In the genomic region with DNA sequence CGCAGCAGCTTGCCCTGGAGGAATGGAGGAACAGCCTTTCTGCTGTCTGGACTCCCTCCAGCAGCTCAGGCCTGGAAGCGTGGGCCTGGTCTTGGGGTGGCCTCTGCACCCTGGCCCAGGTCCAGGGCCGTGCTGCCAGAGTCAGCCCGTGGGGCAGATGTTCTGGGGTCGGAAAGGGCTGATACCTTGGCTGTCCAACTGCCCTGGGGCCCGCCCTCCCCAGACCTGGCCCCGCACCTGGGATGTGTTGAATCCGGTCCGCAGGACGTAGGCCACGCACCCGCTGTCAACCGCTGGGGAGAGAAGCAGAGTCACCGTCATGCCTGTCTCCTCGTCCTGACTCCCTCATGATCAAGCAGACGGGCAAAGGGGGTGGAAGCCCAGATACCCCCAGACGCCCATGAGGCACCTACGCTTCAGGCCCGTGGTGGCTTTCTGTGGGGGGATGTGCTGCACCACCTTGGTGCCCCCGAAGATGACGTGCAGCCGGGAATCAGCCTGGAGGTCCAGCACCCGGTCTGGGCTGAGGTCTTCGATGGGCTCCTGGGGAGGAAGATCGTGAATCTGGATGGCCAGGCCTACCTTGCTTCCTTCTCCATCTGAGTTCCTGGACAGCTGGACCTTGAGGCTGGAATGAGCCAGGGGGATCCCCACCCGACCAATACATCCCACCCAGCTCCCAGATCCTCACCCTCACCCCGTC, we compare ENCODE assay signal across 20 cellular contexts. TPM values are rescaled to one million over a fixed set of nuclear protein-coding genes. Genes with fewer than 3 reads are reported as not detected.
DNase-seq lines count a peak whose midpoint lies in the region; ATAC-seq and TF ChIP-seq lines count a peak whose summit lies in the region.
"Had no signal": no experiment of that assay in that cellular context is flagged by ENCODE, and none has a peak within 500 bp of the region (broad histone marks: within the 10 kb centered on the region; RNA-seq: fewer than 3 reads in every experiment).

No MANE protein-coding gene starts in this region.

- 93% methylated on average over 27 of the region's 27 CpGs for WGBS in right cardiac atrium

- no peak overlapping the region for H3K4me3 ChIP-seq in right cardiac atrium (ENCODE audit: low read length)
- H3K4me3 ChIP-seq in foreskin fibroblast (ENCODE audit: low read depth in 1 of 2, low read length in 2 of 2), result no peak overlapping the region
- H3K4me3 ChIP-seq: BLaER1 treated with 17β-estradiol and CSF1 and Interleukin-3, amounts not matched to agents 10 nM and 100 nM; SJSA1 had no signal

- intact Hi-C loops in right cardiac atrium (cut with DNase I) (no loop called here), left ventricle myocardium superior (cut with micrococcal nuclease) (no loop called here)
- intact Hi-C loops in activated T-helper 2 cell treated with anti-CD3 and anti-CD28 coated beads, Interferon-gamma antibody, Interleukin-2, Interleukin-4, amounts not matched to agents 10 μg/mL and 5 μg/mL and 100 μg/mL, durations not matched to agents 14 hours and 24 hours and 36 hours (cut with micrococcal nuclease), result no loop called here

- H3K27me3 Mint-ChIP-seq in activated T-helper 2 cell treated with anti-CD3 and anti-CD28 coated beads, Interferon-gamma antibody, Interleukin-2, Interleukin-4, amounts not matched to agents 10 μg/mL and 5 μg/mL and 100 μg/mL, durations not matched to agents 14 hours and 24 hours and 36 hours (ENCODE audit: low read depth), result no peaks in the 10 kb centered on the region

- no peaks in the 10 kb centered on the region for H3K27me3 ChIP-seq in right cardiac atrium (ENCODE audit: control insufficient read depth, insufficient read depth)
- H3K27me3 ChIP-seq: BLaER1 treated with 17β-estradiol and CSF1 and Interleukin-3, amounts not matched to agents 10 nM and 100 nM; SJSA1 had no signal

- no peaks in the 10 kb centered on the region for H3K9me3 ChIP-seq in right cardiac atrium (ENCODE audit: control insufficient read depth, low read length)
- H3K9me3 ChIP-seq: BLaER1 treated with 17β-estradiol and CSF1 and Interleukin-3, amounts not matched to agents 10 nM and 100 nM; SJSA1 had no signal

- no peak overlapping the region for H3K4me3 Mint-ChIP-seq in activated T-helper 2 cell treated with anti-CD3 and anti-CD28 coated beads, Interferon-gamma antibody, Interleukin-2, Interleukin-4, amounts not matched to agents 10 μg/mL and 5 μg/mL and 100 μg/mL, durations not matched to agents 14 hours and 24 hours and 36 hours (ENCODE audit: low read depth)

- ATAC-seq in right cardiac atrium, result no peak
- ATAC-seq in left ventricle myocardium superior, result no peak

- no peak overlapping the region for H3K27ac Mint-ChIP-seq in activated T-helper 2 cell treated with anti-CD3 and anti-CD28 coated beads, Interferon-gamma antibody, Interleukin-2, Interleukin-4, amounts not matched to agents 10 μg/mL and 5 μg/mL and 100 μg/mL, durations not matched to agents 14 hours and 24 hours and 36 hours

- peak in 2 of 3 donors; percentile 41 for DNase-seq in right cardiac atrium
- no peak for DNase-seq in left ventricle myocardium superior
- peak; percentile 18 for DNase-seq in GM13977 (ENCODE audit: low spot score)
- peak; percentile 37 for DNase-seq in islet precursor cell
- DNase-seq in ureter (ENCODE audit: low spot score), result peak; percentile 40
- no peak for DNase-seq in effector CD8-positive, alpha-beta T cell (lab: John Stamatoyannopoulos, UW)
- no peak for DNase-seq in activated T-helper 2 cell treated with anti-CD3 and anti-CD28 coated beads, Interferon-gamma antibody, Interleukin-2, Interleukin-4, amounts not matched to agents 10 μg/mL and 5 μg/mL and 100 μg/mL, durations not matched to agents 14 hours and 24 hours and 36 hours (ENCODE audit: low spot score)
- no peak for DNase-seq in foreskin fibroblast
- DNase-seq: Calu3; GOT3; IMR-90; NCI-H1105 treated with DMSO at 0.1 percent for 48 hours; NCI-H2029 treated with DMSO at 0.1 percent for 48 hours; NCI-H345; NCI-H524; NCI-H774; NK-92 treated with Interleukin-12 subunit alpha and Interleukin-12 subunit beta, amount 100 ng/mL, for 24 hours had no signal

- in situ Hi-C loops in GM13977 (cut with MboI; ENCODE audit: low pct_unique_long_range_greater_than_20kb, low sequenced_read_pairs, unreplicated experiment), result no loop called here

- H3K9me3 Mint-ChIP-seq in activated T-helper 2 cell treated with anti-CD3 and anti-CD28 coated beads, Interferon-gamma antibody, Interleukin-2, Interleukin-4, amounts not matched to agents 10 μg/mL and 5 μg/mL and 100 μg/mL, durations not matched to agents 14 hours and 24 hours and 36 hours, result no peaks in the 10 kb centered on the region
- H3K9me3 Mint-ChIP-seq: CD8-positive, alpha-beta memory T cell had no signal

- TF ChIP-seq CTCF in GM13977 (IDR thresholded peaks at IDR 0.05; ENCODE audit: extremely low read depth, insufficient read depth, missing control alignments), result no peak
- no peak for TF ChIP-seq CTCF in foreskin fibroblast (IDR thresholded peaks at IDR 0.05; ENCODE audit: low read depth, low read length)

- no peaks in the 10 kb centered on the region for H3K4me1 ChIP-seq in right cardiac atrium (ENCODE audit: control insufficient read depth, insufficient read depth, low read length)
- H3K4me1 ChIP-seq: SJSA1 had no signal

- H3K4me1 Mint-ChIP-seq in activated T-helper 2 cell treated with anti-CD3 and anti-CD28 coated beads, Interferon-gamma antibody, Interleukin-2, Interleukin-4, amounts not matched to agents 10 μg/mL and 5 μg/mL and 100 μg/mL, durations not matched to agents 14 hours and 24 hours and 36 hours (ENCODE audit: low read depth), result no peaks in the 10 kb centered on the region

- H3K36me3 Mint-ChIP-seq in activated T-helper 2 cell treated with anti-CD3 and anti-CD28 coated beads, Interferon-gamma antibody, Interleukin-2, Interleukin-4, amounts not matched to agents 10 μg/mL and 5 μg/mL and 100 μg/mL, durations not matched to agents 14 hours and 24 hours and 36 hours (ENCODE audit: low read depth), result peaks cover 69% of the 10 kb centered on the region

- H3K27ac ChIP-seq in right cardiac atrium (ENCODE audit: low read length), result no peak overlapping the region
- H3K27ac ChIP-seq: SJSA1 had no signal

RNA-seq across cellular contexts. Expression of a gene that starts 7.7 kb away (rescaled TPM):
- total RNA-seq in right cardiac atrium (10 to 100 TPM; 21.7 to 28.0 (median 23.6) TPM), left ventricle myocardium superior (21.6 TPM), ureter (74.9 TPM)
- polyA plus RNA-seq in right cardiac atrium, result 16.7 TPM
- total RNA-seq in activated T-helper 2 cell treated with anti-CD3 and anti-CD28 coated beads, Interferon-gamma antibody, Interleukin-2, Interleukin-4, amounts not matched to agents 10 μg/mL and 5 μg/mL and 100 μg/mL, durations not matched to agents 14 hours and 24 hours and 36 hours, result 71.6 and 74.8 TPM in 2 replicates

RNA-seq across cellular contexts. Expression of a gene that starts 12.3 kb away (rescaled TPM):
- total RNA-seq in right cardiac atrium (1 to 10 TPM; 3.1 to 6.3 (median 5.3) TPM), left ventricle myocardium superior (4.2 TPM), ureter (25.0 TPM)
- polyA plus RNA-seq in right cardiac atrium, result 2.3 TPM
- 66.0 and 67.5 TPM in 2 replicates for total RNA-seq in activated T-helper 2 cell treated with anti-CD3 and anti-CD28 coated beads, Interferon-gamma antibody, Interleukin-2, Interleukin-4, amounts not matched to agents 10 μg/mL and 5 μg/mL and 100 μg/mL, durations not matched to agents 14 hours and 24 hours and 36 hours

RNA-seq across cellular contexts. Expression of a gene that starts 12.8 kb away (rescaled TPM):
- total RNA-seq in right cardiac atrium, result 1 to 10 TPM; 3.1 to 5.9 (median 5.0) TPM
- polyA plus RNA-seq in right cardiac atrium, result 3.1 TPM
- 3.7 TPM for total RNA-seq in left ventricle myocardium superior
- 13.8 TPM for total RNA-seq in ureter
- total RNA-seq in activated T-helper 2 cell treated with anti-CD3 and anti-CD28 coated beads, Interferon-gamma antibody, Interleukin-2, Interleukin-4, amounts not matched to agents 10 μg/mL and 5 μg/mL and 100 μg/mL, durations not matched to agents 14 hours and 24 hours and 36 hours, result 31.8 and 32.1 TPM in 2 replicates

RNA-seq across cellular contexts. Expression of a gene that starts 27.8 kb away (rescaled TPM):
- total RNA-seq in right cardiac atrium (1 to 10 TPM in 2 of 4 donors, under 1 TPM in 2; 0.57 to 3.0 (median 1.2) TPM), left ventricle myocardium superior (1.6 TPM), ureter (28.6 TPM)
- 1.1 TPM for polyA plus RNA-seq in right cardiac atrium
- 28.9 and 29.8 TPM in 2 replicates for total RNA-seq in activated T-helper 2 cell treated with anti-CD3 and anti-CD28 coated beads, Interferon-gamma antibody, Interleukin-2, Interleukin-4, amounts not matched to agents 10 μg/mL and 5 μg/mL and 100 μg/mL, durations not matched to agents 14 hours and 24 hours and 36 hours

RNA-seq across cellular contexts. Expression of a gene that starts 37.3 kb away (rescaled TPM):
- total RNA-seq in right cardiac atrium (under 1 TPM in 1 of 4 donors, not detected in 3; 0.56 TPM), left ventricle myocardium superior (0.42 TPM), ureter (12.7 TPM)
- 0.36 TPM for polyA plus RNA-seq in right cardiac atrium
- 23.4 and 24.8 TPM in 2 replicates for total RNA-seq in activated T-helper 2 cell treated with anti-CD3 and anti-CD28 coated beads, Interferon-gamma antibody, Interleukin-2, Interleukin-4, amounts not matched to agents 10 μg/mL and 5 μg/mL and 100 μg/mL, durations not matched to agents 14 hours and 24 hours and 36 hours

Comparison
In these comparisons a context has a peak if more than half of its experiments do, and no peak if none do; other contexts are left out.
1. DNase-seq: peak in right cardiac atrium (2 of 3), GM13977 (single experiment), islet precursor cell (single experiment) and ureter (single experiment); none in left ventricle myocardium superior (single experiment), effector CD8-positive, alpha-beta T cell (single experiment), activated T-helper 2 cell treated with anti-CD3 and anti-CD28 coated beads, Interferon-gamma antibody, Interleukin-2, Interleukin-4, amounts not matched to agents 10 μg/mL and 5 μg/mL and 100 μg/mL, durations not matched to agents 14 hours and 24 hours and 36 hours (single experiment) and foreskin fibroblast (0 of 2).